ENCODE assay signal across 8 cellular contexts in genomic region chr1:225652726-225653462, GRCh38. TPM values are rescaled to one million over a fixed set of nuclear protein-coding genes. Genes with fewer than 3 reads are reported as not detected.
DNase-seq lines count a peak whose midpoint lies in the region; FAIRE-seq and TF ChIP-seq lines count a peak whose summit lies in the region.

Gene ENAH, minus strand, starts transcription at chr1:225653123. Its CDS starts 433 bp downstream, at chr1:225652690.

- no peaks in the 10 kb centered on the region for H3K36me3 ChIP-seq in OCI-LY3 (replicated peaks; ENCODE audit: low read depth, low read length)
- no peaks in the 10 kb centered on the region for H3K36me3 ChIP-seq in thymus (ENCODE audit: control insufficient read depth, insufficient read depth)

- DNase-seq in A172 (ENCODE audit: low spot score), result peak; percentile 69
- peak; percentile 32 for DNase-seq in GM18507 (ENCODE audit: extremely low spot score, insufficient read length, low read depth)
- peak; percentile 81 for DNase-seq in HTR-8/SVneo (ENCODE audit: insufficient read length, low spot score)
- peak; percentile 52 for DNase-seq in activated naive CD4-positive, alpha-beta T cell treated with anti-CD3 and anti-CD28 coated beads for 36 hours
- DNase-seq in foreskin melanocyte, result peak; percentile 52

- H3K27me3 ChIP-seq in OCI-LY3 (ENCODE audit: low read depth, low read length), result peaks cover 11% of the 10 kb centered on the region
- H3K27me3 ChIP-seq in thymus (ENCODE audit: control insufficient read depth, insufficient read depth), result peaks cover 46% of the 10 kb centered on the region

- no peaks in the 10 kb centered on the region for H4K20me1 ChIP-seq in OCI-LY3 (ENCODE audit: insufficient read depth, low read length)

- H3K4me3 ChIP-seq in OCI-LY3 (ENCODE audit: low read length) (peak within 1 kb of the TSS; percentile 79), thymus (ENCODE audit: low read length) (peak within 1 kb of the TSS; percentile 69)

- peak within 1 kb of the TSS; percentile 50 for H3K27ac Mint-ChIP-seq in activated naive CD4-positive, alpha-beta T cell treated with anti-CD3 and anti-CD28 coated beads for 36 hours
- H3K27ac Mint-ChIP-seq in nephron, result peak within 1 kb of the TSS; percentile 83 to 99 (median 96)

- peaks cover 24% of the 10 kb centered on the region for H3K27me3 Mint-ChIP-seq in activated naive CD4-positive, alpha-beta T cell treated with anti-CD3 and anti-CD28 coated beads for 36 hours (ENCODE audit: low read depth)
- H3K27me3 Mint-ChIP-seq in nephron (ENCODE audit: low read depth), result no peaks in the 10 kb centered on the region

- peak within 1 kb of the TSS; percentile 78 for H2AFZ ChIP-seq in OCI-LY3 (ENCODE audit: low read depth, low read length)

- H3K9me3 ChIP-seq in OCI-LY3 (ENCODE audit: insufficient read depth, low read length) (no peaks in the 10 kb centered on the region), thymus (ENCODE audit: control insufficient read depth) (peaks cover 2% of the 10 kb centered on the region)

- TF ChIP-seq CTCF in OCI-LY3 (IDR thresholded peaks at IDR 0.05; ENCODE audit: low read depth, low read length) (no peak), nephron (IDR thresholded peaks at IDR 0.05; ENCODE audit: unreplicated experiment in 3 of 3) (no peak)

- H3K4me3 Mint-ChIP-seq in activated naive CD4-positive, alpha-beta T cell treated with anti-CD3 and anti-CD28 coated beads for 36 hours, result peak within 1 kb of the TSS; percentile 85
- H3K4me3 Mint-ChIP-seq in nephron, result peak within 1 kb of the TSS; percentile 94 to 99 (median 96)

- H3K9me3 Mint-ChIP-seq in activated naive CD4-positive, alpha-beta T cell treated with anti-CD3 and anti-CD28 coated beads for 36 hours, result no peaks in the 10 kb centered on the region
- H3K9me3 Mint-ChIP-seq in nephron, result no peaks in the 10 kb centered on the region

- H3K79me2 ChIP-seq in OCI-LY3 (ENCODE audit: low read length), result peaks cover 10% of the 10 kb centered on the region

- CTCF ChIA-PET in activated naive CD4-positive, alpha-beta T cell treated with anti-CD3 and anti-CD28 coated beads for 36 hours (lab: Charles Lee), result no interaction called here

- FAIRE-seq in GM18507 (lab: Jason Lieb, UNC), result no peak
- FAIRE-seq in HTR-8/SVneo (lab: Jason Lieb, UNC), result no peak

- H3K4me1 ChIP-seq in OCI-LY3 (ENCODE audit: low read length), result peaks cover 4% of the 10 kb centered on the region; the same call in 1 of the 2 replicates
- peaks cover 9% of the 10 kb centered on the region for H3K4me1 ChIP-seq in thymus (ENCODE audit: control insufficient read depth, insufficient read depth, low read length)

- no peaks in the 10 kb centered on the region for H3K36me3 Mint-ChIP-seq in activated naive CD4-positive, alpha-beta T cell treated with anti-CD3 and anti-CD28 coated beads for 36 hours (ENCODE audit: low read depth)
- H3K36me3 Mint-ChIP-seq in nephron (ENCODE audit: low read depth), result peaks cover 6% of the 10 kb centered on the region

- H3K9ac ChIP-seq in OCI-LY3 (ENCODE audit: low read length), result peak within 1 kb of the TSS; percentile 71

- under 1% methylated on average over 86 of the region's 90 CpGs for WGBS in thymus

- intact Hi-C loops in activated naive CD4-positive, alpha-beta T cell treated with anti-CD3 and anti-CD28 coated beads for 36 hours (cut with micrococcal nuclease), result loop anchor here (2.0 to 5.0 kb wide), 4 partner anchors 124 to 409 kb away; partner anchors contain the start of genes H3-3A, LBR and SRP9

- peak within 1 kb of the TSS; percentile 77 for H3K4me2 ChIP-seq in OCI-LY3 (ENCODE audit: low read length)

- H3K4me1 Mint-ChIP-seq in activated naive CD4-positive, alpha-beta T cell treated with anti-CD3 and anti-CD28 coated beads for 36 hours (ENCODE audit: low read depth), result peaks cover 10% of the 10 kb centered on the region
- H3K4me1 Mint-ChIP-seq in nephron, result peaks cover 57% of the 10 kb centered on the region

- H3K27ac ChIP-seq in OCI-LY3 (ENCODE audit: low read length) (no peak within 1 kb of the TSS), thymus (ENCODE audit: low read depth) (peak within 1 kb of the TSS; percentile 86)

RNA-seq across cellular contexts. Expression of gene ENAH, which starts in this region (rescaled TPM):
- total RNA-seq in A172 (2014; rRNA removed; shearing (Covaris generic)), result 129 and 155 TPM in 2 replicates
- total RNA-seq in activated naive CD4-positive, alpha-beta T cell treated with anti-CD3 and anti-CD28 coated beads for 36 hours, result 1 to 10 TPM in 1 of 2 experiments, under 1 TPM in 1; 0.91 to 2.0 TPM
- polyA plus RNA-seq in thymus, result 18.3 TPM

Comparison
In these comparisons a context has a peak if more than half of its experiments do, and no peak if none do; other contexts are left out.
1. RNA of gene ENAH (total RNA-seq): 129 to 155 TPM in A172; 0.91 to 2.0 TPM in activated naive CD4-positive, alpha-beta T cell treated with anti-CD3 and anti-CD28 coated beads for 36 hours; every median in the first group is over 10 times any median in the second.
2. Peak in every context shown above with its lines, with median percentiles within 50 percentile points of each other: DNase-seq.